14 cellular contexts compared by ENCODE assay signal in genomic region chr11:68445531-68446035, GRCh38. TPM values are rescaled to one million over a fixed set of nuclear protein-coding genes. Genes with fewer than 3 reads are reported as not detected.
DNase-seq lines count a peak whose midpoint lies in the region; ATAC-seq, FAIRE-seq and TF ChIP-seq lines count a peak whose summit lies in the region.
"Had no signal": no experiment of that assay in that cellular context is flagged by ENCODE, and none has a peak within 500 bp of the region (broad histone marks: within the 10 kb centered on the region; RNA-seq: fewer than 3 reads in every experiment).

No MANE protein-coding gene starts in this region.

- no peak overlapping the region for H3K56ac ChIP-seq in H1 (replicated peaks; ENCODE audit: insufficient read length, low read depth, low read length)

- H3K27ac ChIP-seq in H1 (ENCODE audit: low read depth, low read length) (no peak overlapping the region), neuronal stem cell (replicated peaks; ENCODE audit: low read length) (peak overlapping the region; percentile 11)
- H3K27ac ChIP-seq: C4-2B had no signal

- no peak overlapping the region for H3K9ac ChIP-seq in H1 (replicated peaks in 1 of 4; ENCODE audit: extremely low read depth in 1 of 4, low read depth in 3 of 4, low read length in 3 of 4)
- no peak overlapping the region for H3K9ac ChIP-seq in neuronal stem cell (ENCODE audit: low read depth, low read length, poor library complexity)

- peaks cover 0 to 1% of the 10 kb centered on the region in 2 experiments for H4K20me1 ChIP-seq in H1 (replicated peaks in 1 of 2; ENCODE audit: control insufficient read depth in 1 of 2, insufficient read depth in 2 of 2, low read length in 2 of 2)

- no peaks in the 10 kb centered on the region for H3K23me2 ChIP-seq in H1 (ENCODE audit: low read depth, low read length)

- H2BK5ac ChIP-seq in H1 (ENCODE audit: low read depth, low read length) (no peak overlapping the region), neuronal stem cell (ENCODE audit: low read length) (peak overlapping the region; percentile 24)

- no peak overlapping the region for H2BK20ac ChIP-seq in H1 (ENCODE audit: low read length)

- POLR2A ChIA-PET in H1 (lab: Charles Lee; ENCODE audit: partially characterized antibody), result interaction anchor here (0.6 kb wide), 1 partner anchor 39 kb away, joined by 3 read pairs; no protein-coding TSS in a partner anchor

- FAIRE-seq in H1 (lab: Jason Lieb, UNC), result no peak
- FAIRE-seq: GM12878 had no signal

- TF ChIP-seq RAD21 in H1 (IDR thresholded peaks at IDR 0.05 in 1 of 2, conservative IDR thresholded peaks at IDR 0.05 in 1 of 2; ENCODE audit: low read depth in 2 of 2, low read length in 2 of 2), result no peak

- H3K18ac ChIP-seq in H1 (ENCODE audit: extremely low read depth, low read length) (no peak overlapping the region), neuronal stem cell (ENCODE audit: low read length) (no peak overlapping the region)

- H2BK15ac ChIP-seq in H1 (ENCODE audit: low read length) (no peak overlapping the region), neuronal stem cell (ENCODE audit: low read length) (no peak overlapping the region)

- no peak overlapping the region for H4K91ac ChIP-seq in H1 (replicated peaks; ENCODE audit: insufficient read length, low read length)
- peak overlapping the region; percentile 53 for H4K91ac ChIP-seq in neuronal stem cell (ENCODE audit: low read depth, low read length, poor library complexity)

- peak overlapping the region; percentile 81; the same call in 1 of the 2 replicates for H4K8ac ChIP-seq in H1 (ENCODE audit: extremely low read depth, insufficient read depth, low read length)
- no peak overlapping the region for H4K8ac ChIP-seq in neuronal stem cell (ENCODE audit: low read depth, low read length)

- H3K4me2 ChIP-seq in H1 (ENCODE audit: insufficient read depth in 1 of 2, low read depth in 2 of 2, low read length in 2 of 2) (no peak overlapping the region), neuronal stem cell (ENCODE audit: insufficient read depth, low read length, poor library complexity, severe bottlenecking) (no peak overlapping the region)
- H3K4me2 ChIP-seq: GM23338 had no signal

- WGBS in H1 (ENCODE audit: extremely low coverage in 1 of 2, insufficient coverage in 1 of 2, insufficient read length in 1 of 2, insufficient replicate concordance in 2 of 2, low coverage in 1 of 2, low lambda C conversion rate in 2 of 2, missing lambda C conversion rate in 1 of 2), 2 experiments, result 90% methylated on average over 11 of the region's 11 CpGs; no CpG with 5 or more reads in 1 of the 2 experiments
- WGBS in neuronal stem cell (ENCODE audit: extremely low coverage in 2 of 2, insufficient read length in 2 of 2, insufficient replicate concordance in 1 of 2), 2 donors, result no CpG with 5 or more reads among the region's 11 CpGs

- H3K79me2 ChIP-seq in H1 (ENCODE audit: control insufficient read depth in 1 of 2, insufficient read depth in 2 of 2, low read length in 2 of 2), result no peaks in the 10 kb centered on the region

- H2BK120ac ChIP-seq in H1 (replicated peaks; ENCODE audit: low read depth, low read length) (no peak overlapping the region), neuronal stem cell (ENCODE audit: low read depth, low read length) (no peak overlapping the region)

- H2AFZ ChIP-seq in H1 (ENCODE audit: low read length) (no peak overlapping the region), neuronal stem cell (ENCODE audit: low read length) (no peak overlapping the region)
- H2AFZ ChIP-seq: GM23338 had no signal

- CTCF ChIA-PET in H1 (lab: Charles Lee; ENCODE audit: partially characterized antibody), result no interaction called here

- H3K23ac ChIP-seq in H1 (ENCODE audit: insufficient read length) (no peak overlapping the region), neuronal stem cell (ENCODE audit: low read depth, low read length, poor library complexity) (peak overlapping the region; percentile 43)

- peaks cover 0 to 3% (median 0%) of the 10 kb centered on the region in 4 experiments; a peak in 2 of 8 replicates for H3K36me3 ChIP-seq in H1 (ENCODE audit: control insufficient read depth in 2 of 4, insufficient read depth in 4 of 4, low read length in 3 of 4)
- peaks cover 14 to 44% of the 10 kb centered on the region in 2 donors for H3K36me3 ChIP-seq in neuronal stem cell (replicated peaks in 1 of 2; ENCODE audit: control insufficient read depth in 2 of 2, insufficient read depth in 2 of 2, low read length in 2 of 2)

- H2AK5ac ChIP-seq in H1 (ENCODE audit: low read depth, low read length) (no peak overlapping the region), neuronal stem cell (ENCODE audit: low read depth, low read length) (no peak overlapping the region)

- H3K9me3 ChIP-seq in H1 (ENCODE audit: insufficient read depth in 2 of 2, low read depth in 1 of 2, low read length in 1 of 2) (no peaks in the 10 kb centered on the region), neuronal stem cell (replicated peaks in 1 of 2; ENCODE audit: control insufficient read depth in 2 of 2, insufficient read depth in 1 of 2, low read depth in 1 of 2, low read length in 2 of 2) (peaks cover 0 to 2% of the 10 kb centered on the region in 2 donors)

- H2BK12ac ChIP-seq in H1 (ENCODE audit: low read depth, low read length) (no peak overlapping the region), neuronal stem cell (ENCODE audit: low read length) (no peak overlapping the region)

- DNase-seq in Right ventricle myocardium superior (peak; percentile 32), left cardiac atrium (no peak), H1 (ENCODE audit: low read depth in 1 of 2, low spot score in 2 of 2) (no peak), neuronal stem cell (ENCODE audit: low spot score) (no peak), AML-193 (lab: John Stamatoyannopoulos, UW) (no peak), cerebellar nuclear complex (lab: John Stamatoyannopoulos, UW) (no peak), NCI-H526 treated with DMSO at 0.1 percent for 48 hours (lab: John Stamatoyannopoulos, UW) (no peak)
- DNase-seq: ACHN; CD4-positive, alpha-beta memory T cell; DMS79; H9 had no signal

- no peak overlapping the region for H4K5ac ChIP-seq in H1 (ENCODE audit: insufficient read length, low read depth, low read length)

- no peak for TF ChIP-seq CTCF in H1 (IDR thresholded peaks at IDR 0.05; ENCODE audit: control extremely low read depth in 1 of 3, insufficient read depth in 1 of 3, low read depth in 1 of 3, low read length in 3 of 3)

- H3K79me1 ChIP-seq in H1 (ENCODE audit: low read depth, low read length) (no peaks in the 10 kb centered on the region), neuronal stem cell (ENCODE audit: low read depth, low read length) (peaks cover 3% of the 10 kb centered on the region)

- TF ChIP-seq EP300 in H1 (IDR thresholded peaks at IDR 0.05; ENCODE audit: borderline replicate concordance in 1 of 2, low read depth in 2 of 2, low read length in 2 of 2), result no peak

- no peak overlapping the region for H3K14ac ChIP-seq in H1 (ENCODE audit: insufficient read length)
- no peak overlapping the region for H3K14ac ChIP-seq in neuronal stem cell (ENCODE audit: low read length)

- H3K4me3 ChIP-seq in H1 (ENCODE audit: extremely low read depth in 1 of 4, insufficient read depth in 2 of 4, low read depth in 3 of 4, low read length in 4 of 4), result no peak overlapping the region
- H3K4me3 ChIP-seq in neuronal stem cell (ENCODE audit: low read length in 2 of 2), result no peak overlapping the region
- H3K4me3 ChIP-seq: GM12878, GM23338 had no signal

- peaks cover under 1 to 8% (median 2%) of the 10 kb centered on the region in 4 experiments; a peak in 5 of 7 replicates for H3K4me1 ChIP-seq in H1 (replicated peaks in 1 of 4; ENCODE audit: control insufficient read depth in 3 of 4, insufficient read depth in 4 of 4, low read length in 3 of 4)
- peaks cover 6 to 7% of the 10 kb centered on the region in 2 donors for H3K4me1 ChIP-seq in neuronal stem cell (ENCODE audit: control insufficient read depth in 2 of 2, insufficient read depth in 1 of 2, low read depth in 1 of 2, low read length in 2 of 2)

- H3K4ac ChIP-seq in H1 (replicated peaks; ENCODE audit: insufficient read length, low read depth, low read length) (no peak overlapping the region), neuronal stem cell (ENCODE audit: low read length) (no peak overlapping the region)

- no peak for TF ChIP-seq POLR2A in H1 (IDR thresholded peaks at IDR 0.05; ENCODE audit: control extremely low read depth in 1 of 2, low read depth in 2 of 2, low read length in 2 of 2)

- ATAC-seq in Right ventricle myocardium superior (ENCODE audit: poor library complexity) (no peak), left cardiac atrium (no peak)
- ATAC-seq: GM12878, GM23338 had no signal

- H3K27me3 ChIP-seq in H1 (replicated peaks in 1 of 4; ENCODE audit: control insufficient read depth in 3 of 4, extremely low read depth in 1 of 4, insufficient read depth in 3 of 4, low read length in 3 of 4), result no peaks in the 10 kb centered on the region
- no peaks in the 10 kb centered on the region for H3K27me3 ChIP-seq in neuronal stem cell (ENCODE audit: control insufficient read depth in 3 of 3, insufficient read depth in 3 of 3, low read depth in 1 of 3, low read length in 3 of 3)

- intact Hi-C loops in Right ventricle myocardium superior (cut with DNase I) (loop anchor here (5.0 kb wide), 1 partner anchor 188 kb away; no protein-coding TSS in a partner anchor), left cardiac atrium (cut with DNase I) (loop anchor here (2.0 to 10.0 kb wide), 3 partner anchors 61 to 191 kb away; no protein-coding TSS in a partner anchor)

TF ChIP-seq in H1, 55 proteins besides CTCF, POLR2A, EP300 and RAD21 (continues in another document):
- no peak for TF ChIP-seq POU5F1 (IDR thresholded peaks at IDR 0.05; ENCODE audit: low read depth, low read length)
- TF ChIP-seq MAFK (IDR thresholded peaks at IDR 0.05; ENCODE audit: low read depth, low read length), result no peak
- no peak for TF ChIP-seq RXRA (IDR thresholded peaks at IDR 0.05; ENCODE audit: insufficient read depth, low read depth, low read length)
- no peak for TF ChIP-seq SIX5 (IDR thresholded peaks at IDR 0.05; ENCODE audit: low read depth, low read length)
- no peak for TF ChIP-seq EGR1 (IDR thresholded peaks at IDR 0.05; ENCODE audit: borderline replicate concordance, low read depth, low read length)
- no peak for TF ChIP-seq FOSL1 (IDR thresholded peaks at IDR 0.05; ENCODE audit: insufficient read depth, low read depth, low read length)
- TF ChIP-seq ASH2L (IDR thresholded peaks at IDR 0.05; ENCODE audit: low read length), result no peak

RNA-seq across cellular contexts. Expression of gene PPP6R3, which starts 15.0 kb away (rescaled TPM):
- 73.9 TPM for total RNA-seq in Right ventricle myocardium superior
- total RNA-seq in left cardiac atrium, result 10 to 100 TPM; 69.8 to 86.0 TPM
- total RNA-seq in H1 (2021; fragmentation: NEBNext Ultra II Directional; extraction: Animal tissue kit (Norgen Biotek cat#: 25700)), result 146 and 150 TPM in 2 replicates
- 44.6 and 48.8 TPM in 2 replicates for polyA plus RNA-seq in H1 (2011; rRNA removed)
- polyA plus RNA-seq in H1 (2011; cell fraction: cytosol; rRNA removed), result 56.3 TPM
- polyA plus RNA-seq in H1 (2011; cell fraction: nucleus; rRNA removed), result 109 TPM
- 58.7 to 84.4 TPM (median 70.3 TPM) in 4 replicates for polyA plus RNA-seq in H1 (2012, experiment 1 of 2)
- 7.0 TPM for polyA plus RNA-seq in H1 (2012, experiment 2 of 2)
- polyA plus RNA-seq in H1 (2013, experiment 1 of 2), result 64.9 TPM
- polyA plus RNA-seq in H1 (2013, experiment 2 of 2), result 66.0 TPM
- 113 and 126 TPM in 2 replicates for polyA minus RNA-seq in H1 (2011; rRNA and poly(A)+ RNA removed)
- polyA minus RNA-seq in H1 (2011; cell fraction: cytosol; rRNA and poly(A)+ RNA removed), result 150 TPM
- polyA minus RNA-seq in H1 (2011; cell fraction: nucleus; rRNA and poly(A)+ RNA removed), result 209 TPM
- 55.3 TPM for polyA plus RNA-seq in neuronal stem cell (2013, experiment 1 of 2)
- 57.5 TPM for polyA plus RNA-seq in neuronal stem cell (2013, experiment 2 of 2)
